ENCODE assay signal across 8 cellular contexts in the genomic region with DNA sequence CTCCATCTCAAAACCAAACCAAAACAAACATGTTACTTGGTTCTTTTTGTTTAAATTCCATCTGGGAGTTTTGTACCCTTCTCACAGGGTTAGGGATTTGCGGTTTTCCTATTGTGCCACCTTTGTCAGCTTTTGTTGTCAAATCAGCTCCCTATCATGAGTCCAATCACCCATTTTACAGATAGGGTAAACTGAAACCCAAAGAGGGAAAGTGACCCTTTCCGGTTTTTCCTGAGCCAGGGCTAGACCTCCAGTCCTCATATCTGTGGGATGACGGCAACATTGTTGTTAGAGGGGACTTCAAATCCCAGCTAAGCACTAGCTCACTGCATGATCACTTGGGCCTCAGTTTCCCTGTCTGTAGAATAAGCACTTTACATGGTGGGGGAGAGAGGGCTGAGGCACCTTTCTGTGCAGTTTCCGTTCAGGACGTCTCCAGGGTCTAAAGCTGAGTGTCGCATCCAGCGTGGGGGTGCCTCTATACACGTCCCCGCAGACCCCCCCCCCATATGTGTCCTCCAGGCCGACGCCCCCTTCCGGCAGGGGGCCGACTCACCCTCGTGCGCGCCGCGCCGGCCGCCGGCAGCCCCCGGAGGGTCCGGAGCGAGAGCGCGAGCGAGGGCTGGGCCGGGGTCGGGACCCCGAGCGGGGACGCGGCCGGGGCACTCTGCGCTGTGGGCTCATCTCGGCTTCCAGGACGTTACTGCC. TPM values are rescaled to one million over a fixed set of nuclear protein-coding genes. Genes with fewer than 3 reads are reported as not detected.
DNase-seq lines count a peak whose midpoint lies in the region; ATAC-seq lines count a peak whose summit lies in the region.

No MANE protein-coding gene starts in this region.

- peak overlapping the region; percentile 39 for H3K4me3 ChIP-seq in iPS DF 6.9 (ENCODE audit: low read length)
- H3K4me3 ChIP-seq in stomach smooth muscle (ENCODE audit: low read length in 2 of 2) = peak overlapping the region; percentile 49 to 69

- peak overlapping the region; percentile 93 for H3K4me3 Mint-ChIP-seq in T-helper 2 cell treated with Interferon-gamma antibody and Interleukin-4, amounts not matched to agents 5 μg/mL and 100 μg/mL, for 36 hours
- peak overlapping the region; percentile 82 for H3K4me3 Mint-ChIP-seq in activated naive CD4-positive, alpha-beta T cell treated with anti-CD3 and anti-CD28 coated beads for 36 hours

- peaks cover 2% of the 10 kb centered on the region for H3K36me3 Mint-ChIP-seq in T-helper 2 cell treated with Interferon-gamma antibody and Interleukin-4, amounts not matched to agents 5 μg/mL and 100 μg/mL, for 36 hours (ENCODE audit: low read depth)
- no peaks in the 10 kb centered on the region for H3K36me3 Mint-ChIP-seq in activated naive CD4-positive, alpha-beta T cell treated with anti-CD3 and anti-CD28 coated beads for 36 hours (ENCODE audit: low read depth)

- peaks cover 4% of the 10 kb centered on the region for H3K9me3 Mint-ChIP-seq in T-helper 2 cell treated with Interferon-gamma antibody and Interleukin-4, amounts not matched to agents 5 μg/mL and 100 μg/mL, for 36 hours
- no peaks in the 10 kb centered on the region for H3K9me3 Mint-ChIP-seq in activated naive CD4-positive, alpha-beta T cell treated with anti-CD3 and anti-CD28 coated beads for 36 hours

- no peaks in the 10 kb centered on the region for H3K27me3 ChIP-seq in iPS DF 6.9 (ENCODE audit: control insufficient read depth, insufficient read depth, low read length)
- H3K27me3 ChIP-seq in stomach smooth muscle (ENCODE audit: control insufficient read depth in 1 of 2, insufficient read depth in 2 of 2, low read length in 2 of 2) = peaks cover 11 to 28% of the 10 kb centered on the region in 2 donors

- CTCF ChIA-PET in activated naive CD4-positive, alpha-beta T cell treated with anti-CD3 and anti-CD28 coated beads for 36 hours (lab: Charles Lee) = interaction anchor here (0.5 to 2.7 kb wide), 11 partner anchors 17 to 618 kb away, joined by 3 to 14 read pairs (median 4); no protein-coding TSS in a partner anchor

- peaks cover 18% of the 10 kb centered on the region for H3K27me3 Mint-ChIP-seq in T-helper 2 cell treated with Interferon-gamma antibody and Interleukin-4, amounts not matched to agents 5 μg/mL and 100 μg/mL, for 36 hours (ENCODE audit: low read depth)
- H3K27me3 Mint-ChIP-seq in activated naive CD4-positive, alpha-beta T cell treated with anti-CD3 and anti-CD28 coated beads for 36 hours (ENCODE audit: low read depth) = no peaks in the 10 kb centered on the region

- no peak for DNase-seq in T-helper 2 cell treated with Interferon-gamma antibody and Interleukin-4, amounts not matched to agents 5 μg/mL and 100 μg/mL, for 36 hours (ENCODE audit: low spot score)
- DNase-seq in T-helper 2 cell = no peak
- DNase-seq in activated naive CD4-positive, alpha-beta T cell treated with anti-CD3 and anti-CD28 coated beads for 36 hours = no peak
- no peak for DNase-seq in iPS DF 6.9 (ENCODE audit: low read depth, low spot score)
- DNase-seq in NCI-H1436 (lab: John Stamatoyannopoulos, UW) = no peak

- H3K9me3 ChIP-seq in iPS DF 6.9 (ENCODE audit: control insufficient read depth, insufficient read depth, low read length) (no peaks in the 10 kb centered on the region), stomach smooth muscle (ENCODE audit: control insufficient read depth in 2 of 2, low read length in 2 of 2) (peaks cover 0 to 7% of the 10 kb centered on the region in 2 donors)

- ATAC-seq in GM21786 (IDR thresholded peaks at IDR 0.05; ENCODE audit: unreplicated experiment) (no peak), HG03520 (IDR thresholded peaks at IDR 0.05; ENCODE audit: unreplicated experiment) (no peak)

- peak overlapping the region in 1 of 2 donors; percentile 45 for H3K9ac ChIP-seq in stomach smooth muscle (ENCODE audit: low read length in 2 of 2)

- H3K4me1 Mint-ChIP-seq in T-helper 2 cell treated with Interferon-gamma antibody and Interleukin-4, amounts not matched to agents 5 μg/mL and 100 μg/mL, for 36 hours (ENCODE audit: low read depth) = peaks cover 13% of the 10 kb centered on the region
- H3K4me1 Mint-ChIP-seq in activated naive CD4-positive, alpha-beta T cell treated with anti-CD3 and anti-CD28 coated beads for 36 hours (ENCODE audit: low read depth) = peaks cover 17% of the 10 kb centered on the region

- H3K4me1 ChIP-seq in iPS DF 6.9 (ENCODE audit: control insufficient read depth, insufficient read depth, low read length) = no peaks in the 10 kb centered on the region; the same call in 1 of the 2 replicates
- peaks cover 15% of the 10 kb centered on the region for H3K4me1 ChIP-seq in stomach smooth muscle (ENCODE audit: control insufficient read depth, insufficient read depth, low read length)

- H3K36me3 ChIP-seq in iPS DF 6.9 (ENCODE audit: control insufficient read depth, insufficient read depth, low read length) (no peaks in the 10 kb centered on the region), stomach smooth muscle (ENCODE audit: control insufficient read depth in 2 of 2, insufficient read depth in 2 of 2, low read length in 2 of 2) (no peaks in the 10 kb centered on the region)

- H3K27ac Mint-ChIP-seq in T-helper 2 cell treated with Interferon-gamma antibody and Interleukin-4, amounts not matched to agents 5 μg/mL and 100 μg/mL, for 36 hours = no peak overlapping the region
- H3K27ac Mint-ChIP-seq in activated naive CD4-positive, alpha-beta T cell treated with anti-CD3 and anti-CD28 coated beads for 36 hours = no peak overlapping the region

- intact Hi-C loops in activated naive CD4-positive, alpha-beta T cell treated with anti-CD3 and anti-CD28 coated beads for 36 hours (cut with micrococcal nuclease) = loop anchor here (2.0 to 10.0 kb wide), 2 partner anchors 53 to 615 kb away; a partner anchor contains a TSS

- WGBS in iPS DF 6.9 (ENCODE audit: insufficient coverage, insufficient read length) = no CpG with 5 or more reads among the region's 37 CpGs

- H3K27ac ChIP-seq in iPS DF 6.9 (ENCODE audit: low read length) = no peak overlapping the region
- H3K27ac ChIP-seq in stomach smooth muscle (ENCODE audit: low read length) = no peak overlapping the region

RNA-seq across cellular contexts. Expression of a gene that starts 3.9 kb away (rescaled TPM):
- total RNA-seq in activated naive CD4-positive, alpha-beta T cell treated with anti-CD3 and anti-CD28 coated beads for 36 hours = under 1 TPM; 0.83 to 0.89 TPM

RNA-seq across cellular contexts. Expression of a gene that starts 13.0 kb away (rescaled TPM):
- not detected for total RNA-seq in activated naive CD4-positive, alpha-beta T cell treated with anti-CD3 and anti-CD28 coated beads for 36 hours

RNA-seq across cellular contexts. Expression of a gene that starts 15.3 kb away (rescaled TPM):
- total RNA-seq in activated naive CD4-positive, alpha-beta T cell treated with anti-CD3 and anti-CD28 coated beads for 36 hours = 100 to 1,000 TPM; 117 to 121 TPM

RNA-seq across cellular contexts. Expression of a gene that starts 29.7 kb away (rescaled TPM):
- 10 to 100 TPM; 29.3 to 32.1 TPM for total RNA-seq in activated naive CD4-positive, alpha-beta T cell treated with anti-CD3 and anti-CD28 coated beads for 36 hours

RNA-seq across cellular contexts. Expression of a gene that starts 52.8 kb away (rescaled TPM):
- 10 to 100 TPM; 36.8 to 45.7 TPM for total RNA-seq in activated naive CD4-positive, alpha-beta T cell treated with anti-CD3 and anti-CD28 coated beads for 36 hours
